In the genomic region with DNA sequence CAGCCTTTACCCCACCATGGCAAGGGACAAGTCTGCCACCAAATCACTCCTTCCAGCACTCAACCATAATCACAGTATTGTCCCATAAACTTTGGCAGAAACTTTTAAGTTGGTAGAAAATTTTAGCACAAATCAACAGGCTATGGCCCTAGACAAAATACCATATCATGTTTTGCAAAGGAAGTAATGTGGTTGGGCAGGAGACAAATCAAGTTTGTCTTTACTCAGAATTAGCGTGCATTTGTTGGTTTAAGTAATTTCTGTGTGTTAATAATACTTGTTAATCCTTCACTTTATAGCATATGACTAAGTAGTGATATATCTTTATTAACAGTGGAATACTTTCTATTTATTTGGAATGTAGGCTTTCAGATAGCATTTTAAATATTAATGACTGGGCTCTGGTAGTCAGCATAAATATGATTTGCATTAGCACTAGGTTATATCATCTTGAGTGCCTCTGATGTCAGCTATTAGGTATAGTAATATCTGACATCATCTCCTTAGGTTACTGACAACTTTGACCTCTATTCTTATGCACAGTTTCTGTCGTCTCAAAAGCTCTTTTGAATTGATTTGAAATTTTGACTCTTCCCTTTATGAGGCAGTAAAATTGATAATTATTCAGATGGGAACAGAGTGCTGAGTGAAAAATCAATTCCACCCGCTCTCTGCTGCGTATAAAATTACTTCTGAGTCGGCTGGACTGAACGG, we compare ENCODE assay signal across 33 cellular contexts. TPM values are rescaled to one million over a fixed set of nuclear protein-coding genes. Genes with fewer than 3 reads are reported as not detected.
"Had no signal": no experiment of that assay in that cellular context is flagged by ENCODE, and none has a peak within 500 bp of the region (broad histone marks: within the 10 kb centered on the region; RNA-seq: fewer than 3 reads in every experiment).

No MANE protein-coding gene starts in this region.

- H3K4me2 ChIP-seq: hepatocyte had no signal

- H3K36me3 Mint-ChIP-seq: activated CD8-positive, alpha-beta memory T cell treated with anti-CD3 and anti-CD28 coated beads, Interleukin-2, amount 10 ng/mL, durations not matched to agents 7 days and 5 days; natural killer cell treated with Interleukin-12 subunit alpha and Interleukin-12 subunit beta and Interleukin-15 and Interleukin-18, amount 100 ng/mL, for 72 hours had no signal

- H3K27me3 ChIP-seq: foreskin keratinocyte, hepatocyte, left lung, thyroid gland had no signal

- H3K27me3 Mint-ChIP-seq: activated CD8-positive, alpha-beta T cell treated with anti-CD3 and anti-CD28 coated beads for 36 hours; brain; dendritic cell treated with granulocyte-macrophage colony-stimulating factor and Interleukin-4, amounts not matched to agents 40 ng/mL and 50 ng/mL, for 4 days had no signal

- ATAC-seq: activated CD4-positive, CD25-positive, alpha-beta regulatory T cell treated with anti-CD3 and anti-CD28 coated beads, Interleukin-2, amount 50 U/mL, for 24 hours; activated CD8-positive, alpha-beta memory T cell treated with anti-CD3 and anti-CD28 coated beads, Interleukin-2, amount 10 ng/mL, durations not matched to agents 7 days and 5 days; activated CD8-positive, alpha-beta T cell treated with anti-CD3 and anti-CD28 coated beads for 36 hours; foreskin keratinocyte; left lung; natural killer cell treated with Interleukin-12 subunit alpha and Interleukin-12 subunit beta and Interleukin-15 and Interleukin-18, amount 100 ng/mL, for 72 hours; psoas muscle; right cardiac atrium had no signal

- DNase-seq: activated CD4-positive, alpha-beta T cell treated with anti-CD3 and anti-CD28 coated beads, Interleukin-2, amount 10 ng/mL, durations not matched to agents 7 days and 5 days; activated CD8-positive, alpha-beta memory T cell treated with anti-CD3 and anti-CD28 coated beads, Interleukin-2, amount 10 ng/mL, durations not matched to agents 7 days and 5 days; activated CD8-positive, alpha-beta T cell treated with anti-CD3 and anti-CD28 coated beads for 36 hours; activated gamma-delta T cell; activated naive CD4-positive, alpha-beta T cell treated with anti-CD3 and anti-CD28 coated beads, Interleukin-2, amount 50 U/mL, for 16 hours; activated T-cell treated with anti-CD3 and anti-CD28 coated beads for 4 hours; anterior cingulate cortex; effector CD4-positive, alpha-beta T cell; immature natural killer cell; left lung; midbrain; psoas muscle; right cardiac atrium; stimulated activated CD4-positive, alpha-beta T cell treated with anti-CD3 and anti-CD28 coated beads, Interleukin-1b, Interleukin-23, amount 100 ng/mL, for 48 hours; substantia nigra; thyroid gland had no signal

- H3K9me3 Mint-ChIP-seq: activated CD4-positive, alpha-beta T cell treated with anti-CD3 and anti-CD28 coated beads, Interleukin-2, amount 10 ng/mL, durations not matched to agents 7 days and 5 days; activated CD8-positive, alpha-beta T cell treated with anti-CD3 and anti-CD28 coated beads for 36 hours; activated T-helper 1 cell treated with anti-CD3 and anti-CD28 coated beads, Interleukin-12 subunit alpha, Interleukin-12 subunit beta, Interleukin-2, Interleukin-4 antibody, amounts not matched to agents 30 ng/mL and 10 ng/mL and 1 ng/mL, durations not matched to agents 14 hours and 24 hours and 36 hours; dendritic cell treated with granulocyte-macrophage colony-stimulating factor and Interleukin-4, amounts not matched to agents 40 ng/mL and 50 ng/mL, for 4 days; immature natural killer cell had no signal

- H3K9me3 ChIP-seq: left lung, psoas muscle, thyroid gland had no signal

- H3K79me2 ChIP-seq: hepatocyte had no signal

- H3K27ac Mint-ChIP-seq: activated CD4-positive, alpha-beta T cell treated with anti-CD3 and anti-CD28 coated beads, Interleukin-2, amount 10 ng/mL, durations not matched to agents 7 days and 5 days; activated CD8-positive, alpha-beta memory T cell treated with anti-CD3 and anti-CD28 coated beads, Interleukin-2, amount 10 ng/mL, durations not matched to agents 7 days and 5 days; activated CD8-positive, alpha-beta T cell treated with anti-CD3 and anti-CD28 coated beads for 36 hours; activated T-helper 1 cell treated with anti-CD3 and anti-CD28 coated beads, Interleukin-12 subunit alpha, Interleukin-12 subunit beta, Interleukin-2, Interleukin-4 antibody, amounts not matched to agents 30 ng/mL and 10 ng/mL and 1 ng/mL, durations not matched to agents 14 hours and 24 hours and 36 hours; dendritic cell treated with granulocyte-macrophage colony-stimulating factor and Interleukin-4, amounts not matched to agents 40 ng/mL and 50 ng/mL, for 4 days; natural killer cell treated with Interleukin-12 subunit alpha and Interleukin-12 subunit beta and Interleukin-15 and Interleukin-18, amount 100 ng/mL, for 72 hours; stimulated activated naive CD8-positive, alpha-beta T cell treated with anti-CD3 and anti-CD28 coated beads, Interleukin-15, Interleukin-2, amounts not matched to agents 100 ng/mL and 50 ng/mL, for 24 hours had no signal

- H2AFZ ChIP-seq: hepatocyte had no signal

- H3K4me1 ChIP-seq: foreskin keratinocyte, left lung, psoas muscle, thyroid gland had no signal

- H3K36me3 ChIP-seq: left lung, thyroid gland had no signal

- H3K4me3 ChIP-seq: hepatocyte, left lung, psoas muscle, thyroid gland had no signal

- H3K27ac ChIP-seq: foreskin keratinocyte, hepatocyte, left lung, psoas muscle, thyroid gland, VCaP had no signal

- H3K4me3 Mint-ChIP-seq: activated CD4-positive, alpha-beta T cell treated with anti-CD3 and anti-CD28 coated beads, Interleukin-2, amount 10 ng/mL, durations not matched to agents 7 days and 5 days; activated CD8-positive, alpha-beta memory T cell treated with anti-CD3 and anti-CD28 coated beads, Interleukin-2, amount 10 ng/mL, durations not matched to agents 7 days and 5 days; activated CD8-positive, alpha-beta T cell treated with anti-CD3 and anti-CD28 coated beads for 36 hours; activated T-helper 1 cell treated with anti-CD3 and anti-CD28 coated beads, Interleukin-12 subunit alpha, Interleukin-12 subunit beta, Interleukin-2, Interleukin-4 antibody, amounts not matched to agents 30 ng/mL and 10 ng/mL and 1 ng/mL, durations not matched to agents 14 hours and 24 hours and 36 hours; dendritic cell treated with granulocyte-macrophage colony-stimulating factor and Interleukin-4, amounts not matched to agents 40 ng/mL and 50 ng/mL, for 4 days; natural killer cell treated with Interleukin-12 subunit alpha and Interleukin-12 subunit beta and Interleukin-15 and Interleukin-18, amount 100 ng/mL, for 72 hours; stimulated activated naive CD8-positive, alpha-beta T cell treated with anti-CD3 and anti-CD28 coated beads, Interleukin-15, Interleukin-2, amounts not matched to agents 100 ng/mL and 50 ng/mL, for 24 hours had no signal

RNA-seq across cellular contexts. Expression of a gene that starts 40.2 kb away (rescaled TPM):
- total RNA-seq: activated CD4-positive, alpha-beta T cell treated with anti-CD3 and anti-CD28 coated beads, Interleukin-2, amount 10 ng/mL, durations not matched to agents 7 days and 5 days; activated CD8-positive, alpha-beta memory T cell treated with anti-CD3 and anti-CD28 coated beads, Interleukin-2, amount 10 ng/mL, durations not matched to agents 7 days and 5 days; activated CD8-positive, alpha-beta T cell treated with anti-CD3 and anti-CD28 coated beads for 36 hours; activated T-helper 1 cell treated with anti-CD3 and anti-CD28 coated beads, Interleukin-12 subunit alpha, Interleukin-12 subunit beta, Interleukin-2, Interleukin-4 antibody, amounts not matched to agents 30 ng/mL and 10 ng/mL and 1 ng/mL, durations not matched to agents 14 hours and 24 hours and 36 hours; cardiac septum; foreskin keratinocyte; glomerular endothelial cell; hepatocyte; left lung; lung microvascular endothelial cell; natural killer cell treated with Interleukin-12 subunit alpha and Interleukin-12 subunit beta and Interleukin-15 and Interleukin-18, amount 100 ng/mL, for 72 hours; osteocyte; psoas muscle; right cardiac atrium; skeletal muscle tissue; T-helper 2 cell treated with Interferon-gamma antibody and Interleukin-4, amounts not matched to agents 100 ng/mL and 5 ng/mL, for 36 hours; thyroid gland; ureter had no signal
- polyA plus RNA-seq: esophagus, immature natural killer cell, psoas muscle, right cardiac atrium had no signal
